21 cellular contexts compared by ENCODE assay signal in the genomic region with DNA sequence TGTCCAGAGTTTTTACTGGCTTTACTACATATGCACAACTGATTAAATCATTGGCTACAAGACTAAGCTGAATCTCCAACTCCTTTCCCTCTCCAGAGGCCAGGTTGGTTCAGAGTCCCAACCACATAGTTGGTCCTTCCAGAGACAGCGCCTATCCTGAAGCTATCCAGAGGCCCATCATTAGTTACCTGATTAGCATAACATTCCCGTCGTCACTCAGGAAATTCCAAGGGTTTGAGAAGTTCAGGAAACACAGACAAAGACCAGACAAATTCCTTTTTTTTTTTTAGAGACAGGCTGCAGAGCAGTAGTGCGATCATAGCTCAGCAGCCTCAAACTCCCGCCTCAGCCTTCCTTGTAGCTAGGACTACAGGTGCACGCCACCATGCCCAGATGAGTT.
DNase-seq lines count a peak whose midpoint lies in the region; ATAC-seq and TF ChIP-seq lines count a peak whose summit lies in the region.
"Had no signal": no experiment of that assay in that cellular context is flagged by ENCODE, and none has a peak within 500 bp of the region (broad histone marks: within the 10 kb centered on the region; RNA-seq: fewer than 3 reads in every experiment).

No MANE protein-coding gene starts in this region.

- no peaks in the 10 kb centered on the region for H3K27me3 Mint-ChIP-seq in MCF 10A (ENCODE audit: insufficient read depth, unreplicated experiment)

- no peaks in the 10 kb centered on the region for H3K9me3 Mint-ChIP-seq in MCF 10A (ENCODE audit: unreplicated experiment)

- H3K4me3 ChIP-seq in breast epithelium (no peak overlapping the region), brain microvascular endothelial cell (ENCODE audit: low read depth, low read length) (no peak overlapping the region), iPS-20b (ENCODE audit: low read length) (peak overlapping the region; percentile 32; the same call in 1 of the 2 replicates)
- H3K4me3 ChIP-seq: upper lobe of left lung had no signal

- H3K36me3 Mint-ChIP-seq in MCF 10A (ENCODE audit: insufficient read depth, unreplicated experiment): peaks cover 7% of the 10 kb centered on the region
- H3K36me3 Mint-ChIP-seq: CD4-positive, alpha-beta memory T cell had no signal

- H3K4me1 ChIP-seq in breast epithelium: no peaks in the 10 kb centered on the region
- H3K4me1 ChIP-seq in iPS-20b (ENCODE audit: insufficient read depth, low read length): peaks cover 37% of the 10 kb centered on the region
- H3K4me1 ChIP-seq: upper lobe of left lung had no signal

- in situ Hi-C loops in brain microvascular endothelial cell (cut with HindIII; ENCODE audit: low pct_ligation_motif_present, low sequenced_read_pairs): no loop called here

- POLR2A ChIA-PET in MCF 10A (lab: Yijun Ruan, JAX): interaction anchor here (3.4 to 7.0 kb wide), 3 partner anchors 11 to 84 kb away, joined by 24 to 99 read pairs (median 43); partner anchors contain the start of gene DENND5B

- no TSS peak for BruUV-seq in MCF 10A (replicated peaks; lab: Mats Ljungman, UMichigan)

- peaks cover 0 to 3% of the 10 kb centered on the region in 2 donors for H3K9me3 ChIP-seq in breast epithelium
- H3K9me3 ChIP-seq in iPS-20b (ENCODE audit: insufficient read depth, low read depth, low read length): peaks cover 11% of the 10 kb centered on the region; the same call in 1 of the 2 replicates

- TF ChIP-seq CTCF in MCF 10A (IDR thresholded peaks at IDR 0.05; ENCODE audit: unreplicated experiment) (no peak), breast epithelium (IDR thresholded peaks at IDR 0.05) (no peak), brain microvascular endothelial cell (IDR thresholded peaks at IDR 0.05; ENCODE audit: low read depth, low read length, missing control alignments) (no peak)

- CTCF ChIA-PET in MCF 10A (lab: Yijun Ruan, JAX): interaction anchor here (0.5 to 0.7 kb wide), 3 partner anchors 64 to 220 kb away, joined by 3 to 4 read pairs (median 4); no protein-coding TSS in a partner anchor

- ATAC-seq in GM19397 (IDR thresholded peaks at IDR 0.05; ENCODE audit: unreplicated experiment) (no peak), HG03469 (IDR thresholded peaks at IDR 0.05; ENCODE audit: unreplicated experiment) (no peak)
- ATAC-seq: sciatic nerve, T-helper 17 cell had no signal

- H3K9ac ChIP-seq in iPS-20b (ENCODE audit: low read depth, low read length): peak overlapping the region; percentile 39; the same call in 1 of the 2 replicates

- TF ChIP-seq POLR2A in breast epithelium (IDR thresholded peaks at IDR 0.05): no peak

- no peak overlapping the region for H3K4me3 Mint-ChIP-seq in MCF 10A (ENCODE audit: unreplicated experiment)
- H3K4me3 Mint-ChIP-seq: CD4-positive, alpha-beta memory T cell; neural crest cell; T-helper 17 cell had no signal

- H3K36me3 ChIP-seq in breast epithelium (no peaks in the 10 kb centered on the region), brain microvascular endothelial cell (replicated peaks) (no peaks in the 10 kb centered on the region), iPS-20b (ENCODE audit: insufficient read depth, low read depth, low read length) (no peaks in the 10 kb centered on the region)
- H3K36me3 ChIP-seq: upper lobe of left lung had no signal

- H3K27ac Mint-ChIP-seq in MCF 10A (ENCODE audit: low read depth, unreplicated experiment): peak overlapping the region; percentile 21
- H3K27ac Mint-ChIP-seq: CD4-positive, alpha-beta memory T cell; T-helper 17 cell had no signal

- intact Hi-C loops in MCF 10A (cut with micrococcal nuclease): no loop called here
- intact Hi-C loops in breast epithelium (cut with DNase I; ENCODE audit: low total_unique reads): no loop called here

- H3K4me1 Mint-ChIP-seq in MCF 10A (ENCODE audit: insufficient read depth, unreplicated experiment): peaks cover 25% of the 10 kb centered on the region
- H3K4me1 Mint-ChIP-seq: CD4-positive, alpha-beta memory T cell; T-helper 17 cell had no signal

- DNase-seq in MCF 10A (ENCODE audit: unreplicated experiment) (no peak), breast epithelium (ENCODE audit: low spot score in 2 of 2) (no peak), brain microvascular endothelial cell (peak; percentile 50), SW480 (ENCODE audit: low spot score) (no peak), amniotic stem cell (lab: John Stamatoyannopoulos, UW) (no peak)
- DNase-seq: activated CD4-positive, CD25-positive, alpha-beta regulatory T cell treated with anti-CD3 and anti-CD28 coated beads, Interleukin-2, amount 50 U/mL, for 72 hours; activated naive CD4-positive, alpha-beta T cell treated with anti-CD3 and anti-CD28 coated beads, Interleukin-2, amount 50 U/mL, for 16 hours; CD4-positive, alpha-beta memory T cell; central memory CD4-positive, alpha-beta T cell; glutamatergic neuron; KG1; NCI-H1436; stimulated activated CD4-positive, alpha-beta T cell treated with anti-CD3 and anti-CD28 coated beads, Interleukin-4, amount 100 ng/mL, for 4 hours; T-helper 17 cell; upper lobe of left lung had no signal

- no peaks in the 10 kb centered on the region for H3K27me3 ChIP-seq in breast epithelium
- no peaks in the 10 kb centered on the region for H3K27me3 ChIP-seq in brain microvascular endothelial cell (replicated peaks)
- H3K27me3 ChIP-seq in iPS-20b (ENCODE audit: insufficient read depth, low read length): no peaks in the 10 kb centered on the region
- H3K27me3 ChIP-seq: upper lobe of left lung had no signal

- H3K27ac ChIP-seq in breast epithelium: no peak overlapping the region
- peak overlapping the region; percentile 16 for H3K27ac ChIP-seq in brain microvascular endothelial cell
- no peak overlapping the region for H3K27ac ChIP-seq in iPS-20b (ENCODE audit: low read length)
- H3K27ac ChIP-seq: 22Rv1, upper lobe of left lung had no signal
